1 cellular context compared by ENCODE assay signal in the genomic region with DNA sequence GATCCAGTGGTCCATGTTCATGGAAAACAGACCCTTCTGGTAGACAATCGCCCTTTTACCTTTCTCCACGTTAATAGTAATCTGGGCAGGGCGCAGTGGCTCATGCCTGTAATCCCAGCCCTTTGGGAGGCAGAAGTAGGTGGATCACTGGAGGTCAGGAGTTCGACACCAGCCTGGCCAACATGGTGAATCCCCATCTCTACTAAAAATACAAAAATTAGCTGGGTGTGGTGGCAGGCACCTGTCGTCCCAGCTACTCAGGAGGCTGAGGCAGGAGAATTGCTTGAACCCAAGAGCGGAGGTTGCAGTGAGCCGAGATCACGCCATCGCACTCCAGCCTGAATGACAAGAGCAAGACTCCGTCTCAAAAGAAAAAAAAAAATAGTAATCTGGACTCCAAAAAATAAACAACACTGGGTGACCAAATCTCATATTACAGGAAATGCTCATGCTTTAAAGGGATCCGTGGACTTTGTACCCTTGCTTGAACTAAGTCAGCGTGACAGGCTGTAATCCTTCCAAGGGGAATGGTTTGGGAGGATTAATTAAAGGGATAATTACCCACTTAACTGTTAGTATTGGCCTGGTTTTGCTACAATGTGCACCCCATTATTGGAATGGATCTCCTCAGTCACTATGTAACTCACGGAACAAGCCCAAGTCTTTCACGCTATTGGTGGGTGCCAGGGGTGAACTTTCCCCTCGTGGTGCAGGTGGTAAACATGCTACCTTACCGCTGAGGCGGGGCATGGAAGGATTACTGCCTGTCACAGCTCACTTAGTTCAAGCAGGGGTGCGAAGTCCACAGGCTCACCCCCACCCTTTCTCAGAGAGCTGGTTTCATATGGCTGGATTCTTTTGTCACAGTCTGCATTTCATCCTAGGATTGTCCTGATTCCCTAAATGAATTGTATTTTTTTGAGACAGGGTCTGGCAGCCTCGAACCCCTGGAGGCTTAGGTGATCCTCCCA.
TF ChIP-seq lines count a peak whose summit lies in the region.

No MANE protein-coding gene starts in this region.

TF ChIP-seq in HepG2, 621 proteins besides CTCF, POLR2A, EP300 and RAD21 (continued from another document and continues in another):
- TF ChIP-seq, protein P1, sequence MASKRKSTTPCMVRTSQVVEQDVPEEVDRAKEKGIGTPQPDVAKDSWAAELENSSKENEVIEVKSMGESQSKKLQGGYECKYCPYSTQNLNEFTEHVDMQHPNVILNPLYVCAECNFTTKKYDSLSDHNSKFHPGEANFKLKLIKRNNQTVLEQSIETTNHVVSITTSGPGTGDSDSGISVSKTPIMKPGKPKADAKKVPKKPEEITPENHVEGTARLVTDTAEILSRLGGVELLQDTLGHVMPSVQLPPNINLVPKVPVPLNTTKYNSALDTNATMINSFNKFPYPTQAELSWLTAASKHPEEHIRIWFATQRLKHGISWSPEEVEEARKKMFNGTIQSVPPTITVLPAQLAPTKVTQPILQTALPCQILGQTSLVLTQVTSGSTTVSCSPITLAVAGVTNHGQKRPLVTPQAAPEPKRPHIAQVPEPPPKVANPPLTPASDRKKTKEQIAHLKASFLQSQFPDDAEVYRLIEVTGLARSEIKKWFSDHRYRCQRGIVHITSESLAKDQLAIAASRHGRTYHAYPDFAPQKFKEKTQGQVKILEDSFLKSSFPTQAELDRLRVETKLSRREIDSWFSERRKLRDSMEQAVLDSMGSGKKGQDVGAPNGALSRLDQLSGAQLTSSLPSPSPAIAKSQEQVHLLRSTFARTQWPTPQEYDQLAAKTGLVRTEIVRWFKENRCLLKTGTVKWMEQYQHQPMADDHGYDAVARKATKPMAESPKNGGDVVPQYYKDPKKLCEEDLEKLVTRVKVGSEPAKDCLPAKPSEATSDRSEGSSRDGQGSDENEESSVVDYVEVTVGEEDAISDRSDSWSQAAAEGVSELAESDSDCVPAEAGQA (IDR thresholded peaks at IDR 0.05; ENCODE audit: low read depth): peak; percentile 56
- TF ChIP-seq, protein P1 (CRISPR knock-in tag; IDR thresholded peaks at IDR 0.05; ENCODE audit: borderline replicate concordance): peak; percentile 46; the same call in 1 of the 2 replicates
- no peak for TF ChIP-seq ZNF75D (CRISPR knock-in tag; IDR thresholded peaks at IDR 0.05; ENCODE audit: borderline replicate concordance)
- TF ChIP-seq ZHX1 (CRISPR knock-in tag; IDR thresholded peaks at IDR 0.05; ENCODE audit: low read depth): peak; percentile 80; the same call in 1 of the 2 replicates
- TF ChIP-seq ZFAT (CRISPR knock-in tag; conservative IDR thresholded peaks at IDR 0.05): no peak
- TF ChIP-seq, protein P2, sequence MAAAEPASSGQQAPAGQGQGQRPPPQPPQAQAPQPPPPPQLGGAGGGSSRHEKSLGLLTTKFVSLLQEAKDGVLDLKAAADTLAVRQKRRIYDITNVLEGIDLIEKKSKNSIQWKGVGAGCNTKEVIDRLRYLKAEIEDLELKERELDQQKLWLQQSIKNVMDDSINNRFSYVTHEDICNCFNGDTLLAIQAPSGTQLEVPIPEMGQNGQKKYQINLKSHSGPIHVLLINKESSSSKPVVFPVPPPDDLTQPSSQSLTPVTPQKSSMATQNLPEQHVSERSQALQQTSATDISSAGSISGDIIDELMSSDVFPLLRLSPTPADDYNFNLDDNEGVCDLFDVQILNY (CRISPR knock-in tag; conservative IDR thresholded peaks at IDR 0.05): no peak
- TF ChIP-seq TP53 (CRISPR knock-in tag; conservative IDR thresholded peaks at IDR 0.05): no peak
- no peak for TF ChIP-seq PLRG1 (conservative IDR thresholded peaks at IDR 0.05)
- TF ChIP-seq RBM39 (IDR thresholded peaks at IDR 0.05; ENCODE audit: low read depth, low read length, poor library complexity, severe bottlenecking): no peak
- TF ChIP-seq HCFC1 (IDR thresholded peaks at IDR 0.05; ENCODE audit: low read depth, low read length): no peak
- TF ChIP-seq CBFB (CRISPR knock-in tag; IDR thresholded peaks at IDR 0.05): peak; percentile 90
- TF ChIP-seq SP5 (CRISPR knock-in tag; IDR thresholded peaks at IDR 0.05; ENCODE audit: borderline replicate concordance, low read depth): peak; percentile 100
- no peak for TF ChIP-seq ADNP (CRISPR knock-in tag; IDR thresholded peaks at IDR 0.05)
- peak; percentile 97 for TF ChIP-seq ZSCAN9 (CRISPR knock-in tag; IDR thresholded peaks at IDR 0.05; ENCODE audit: borderline replicate concordance)
- TF ChIP-seq MIER2 (CRISPR knock-in tag; IDR thresholded peaks at IDR 0.05): peak; percentile 80
- TF ChIP-seq TSC22D2 (CRISPR knock-in tag; IDR thresholded peaks at IDR 0.05; ENCODE audit: borderline replicate concordance): peak; percentile 91
- peak; percentile 97 for TF ChIP-seq GATAD2A (CRISPR knock-in tag; IDR thresholded peaks at IDR 0.05)
- no peak for TF ChIP-seq ZNF891 (CRISPR knock-in tag; IDR thresholded peaks at IDR 0.05)
- TF ChIP-seq DNMT1 (CRISPR knock-in tag; IDR thresholded peaks at IDR 0.05): no peak; the same call in 1 of the 2 replicates
- TF ChIP-seq, protein P3, sequence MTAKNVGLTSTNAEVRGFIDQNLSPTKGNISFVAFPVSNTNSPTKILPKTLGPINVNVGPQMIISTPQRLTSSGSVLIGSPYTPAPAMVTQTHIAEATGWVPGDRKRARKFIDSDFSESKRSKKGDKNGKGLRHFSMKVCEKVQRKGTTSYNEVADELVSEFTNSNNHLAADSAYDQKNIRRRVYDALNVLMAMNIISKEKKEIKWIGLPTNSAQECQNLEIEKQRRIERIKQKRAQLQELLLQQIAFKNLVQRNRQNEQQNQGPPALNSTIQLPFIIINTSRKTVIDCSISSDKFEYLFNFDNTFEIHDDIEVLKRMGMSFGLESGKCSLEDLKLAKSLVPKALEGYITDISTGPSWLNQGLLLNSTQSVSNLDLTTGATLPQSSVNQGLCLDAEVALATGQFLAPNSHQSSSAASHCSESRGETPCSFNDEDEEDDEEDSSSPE (CRISPR knock-in tag; IDR thresholded peaks at IDR 0.05): peak; percentile 85
- no peak for TF ChIP-seq ZFP62 (CRISPR knock-in tag; IDR thresholded peaks at IDR 0.05)
- no peak; the same call in 1 of the 2 replicates for TF ChIP-seq E2F2 (CRISPR knock-in tag; IDR thresholded peaks at IDR 0.05; ENCODE audit: borderline replicate concordance)
- TF ChIP-seq ATAD3A (CRISPR knock-in tag; IDR thresholded peaks at IDR 0.05): no peak
- TF ChIP-seq ZSCAN29 (CRISPR knock-in tag; conservative IDR thresholded peaks at IDR 0.05): peak; percentile 94
- no peak for TF ChIP-seq SP2 (CRISPR knock-in tag; IDR thresholded peaks at IDR 0.05)
- TF ChIP-seq NR1H2 (CRISPR knock-in tag; IDR thresholded peaks at IDR 0.05; ENCODE audit: borderline replicate concordance, low read depth): peak; percentile 60; the same call in 1 of the 2 replicates
- peak; percentile 86 for TF ChIP-seq ZNF691 (CRISPR knock-in tag; IDR thresholded peaks at IDR 0.05; ENCODE audit: borderline replicate concordance, low read depth)
- TF ChIP-seq, protein P4, sequence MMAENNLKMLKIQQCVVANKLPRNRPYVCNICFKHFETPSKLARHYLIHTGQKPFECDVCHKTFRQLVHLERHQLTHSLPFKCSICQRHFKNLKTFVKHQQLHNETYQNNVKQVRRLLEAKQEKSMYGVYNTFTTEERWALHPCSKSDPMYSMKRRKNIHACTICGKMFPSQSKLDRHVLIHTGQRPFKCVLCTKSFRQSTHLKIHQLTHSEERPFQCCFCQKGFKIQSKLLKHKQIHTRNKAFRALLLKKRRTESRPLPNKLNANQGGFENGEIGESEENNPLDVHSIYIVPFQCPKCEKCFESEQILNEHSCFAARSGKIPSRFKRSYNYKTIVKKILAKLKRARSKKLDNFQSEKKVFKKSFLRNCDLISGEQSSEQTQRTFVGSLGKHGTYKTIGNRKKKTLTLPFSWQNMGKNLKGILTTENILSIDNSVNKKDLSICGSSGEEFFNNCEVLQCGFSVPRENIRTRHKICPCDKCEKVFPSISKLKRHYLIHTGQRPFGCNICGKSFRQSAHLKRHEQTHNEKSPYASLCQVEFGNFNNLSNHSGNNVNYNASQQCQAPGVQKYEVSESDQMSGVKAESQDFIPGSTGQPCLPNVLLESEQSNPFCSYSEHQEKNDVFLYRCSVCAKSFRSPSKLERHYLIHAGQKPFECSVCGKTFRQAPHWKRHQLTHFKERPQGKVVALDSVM (CRISPR knock-in tag; IDR thresholded peaks at IDR 0.05): peak; percentile 91
- TF ChIP-seq MZF1 (CRISPR knock-in tag; IDR thresholded peaks at IDR 0.05; ENCODE audit: borderline replicate concordance): peak; percentile 60; the same call in 1 of the 2 replicates
- peak; percentile 55 for TF ChIP-seq ZFY (CRISPR knock-in tag; IDR thresholded peaks at IDR 0.05)
- TF ChIP-seq POLR2G (IDR thresholded peaks at IDR 0.05; ENCODE audit: low read depth, low read length): peak; percentile 74
- peak; percentile 16 for TF ChIP-seq ZSCAN31 (CRISPR knock-in tag; IDR thresholded peaks at IDR 0.05; ENCODE audit: low read depth)
- TF ChIP-seq REST (IDR thresholded peaks at IDR 0.05; ENCODE audit: borderline replicate concordance in 1 of 2, low read depth in 1 of 2, low read length in 2 of 2): no peak
